1 cellular context compared by ENCODE assay signal in genomic region chr2:10231551-10232085, GRCh38.
TF ChIP-seq lines count a peak whose summit lies in the region.

No MANE protein-coding gene starts in this region.

TF ChIP-seq in HepG2, 621 proteins besides CTCF, POLR2A, EP300 and RAD21 (continued from another document):
- TF ChIP-seq DMTF1 (CRISPR knock-in tag; IDR thresholded peaks at IDR 0.05) (no peak), ZNF570 (CRISPR knock-in tag; IDR thresholded peaks at IDR 0.05; ENCODE audit: borderline replicate concordance) (no peak), TGIF2 (CRISPR knock-in tag; IDR thresholded peaks at IDR 0.05) (no peak), CENPT (CRISPR knock-in tag; IDR thresholded peaks at IDR 0.05; ENCODE audit: low read depth) (no peak), ARNTL (CRISPR knock-in tag; IDR thresholded peaks at IDR 0.05) (no peak), ZNF18 (CRISPR knock-in tag; IDR thresholded peaks at IDR 0.05; ENCODE audit: insufficient replicate concordance) (no peak), PBX2 (CRISPR knock-in tag; IDR thresholded peaks at IDR 0.05) (no peak), TBX2 (CRISPR knock-in tag; IDR thresholded peaks at IDR 0.05; ENCODE audit: borderline replicate concordance) (no peak), ARNT2 (CRISPR knock-in tag; IDR thresholded peaks at IDR 0.05; ENCODE audit: low read depth) (no peak), MTA3 (CRISPR knock-in tag; IDR thresholded peaks at IDR 0.05) (no peak), HNRNPUL1 (IDR thresholded peaks at IDR 0.05; ENCODE audit: low read depth, low read length) (no peak), ZNF615 (CRISPR knock-in tag; IDR thresholded peaks at IDR 0.05; ENCODE audit: borderline replicate concordance) (no peak), MXD1 (CRISPR knock-in tag; IDR thresholded peaks at IDR 0.05) (no peak), HNF4A (CRISPR knock-in tag; IDR thresholded peaks at IDR 0.05) (no peak)
